Comparison of ENCODE assay signal across 21 cellular contexts in the genomic region with DNA sequence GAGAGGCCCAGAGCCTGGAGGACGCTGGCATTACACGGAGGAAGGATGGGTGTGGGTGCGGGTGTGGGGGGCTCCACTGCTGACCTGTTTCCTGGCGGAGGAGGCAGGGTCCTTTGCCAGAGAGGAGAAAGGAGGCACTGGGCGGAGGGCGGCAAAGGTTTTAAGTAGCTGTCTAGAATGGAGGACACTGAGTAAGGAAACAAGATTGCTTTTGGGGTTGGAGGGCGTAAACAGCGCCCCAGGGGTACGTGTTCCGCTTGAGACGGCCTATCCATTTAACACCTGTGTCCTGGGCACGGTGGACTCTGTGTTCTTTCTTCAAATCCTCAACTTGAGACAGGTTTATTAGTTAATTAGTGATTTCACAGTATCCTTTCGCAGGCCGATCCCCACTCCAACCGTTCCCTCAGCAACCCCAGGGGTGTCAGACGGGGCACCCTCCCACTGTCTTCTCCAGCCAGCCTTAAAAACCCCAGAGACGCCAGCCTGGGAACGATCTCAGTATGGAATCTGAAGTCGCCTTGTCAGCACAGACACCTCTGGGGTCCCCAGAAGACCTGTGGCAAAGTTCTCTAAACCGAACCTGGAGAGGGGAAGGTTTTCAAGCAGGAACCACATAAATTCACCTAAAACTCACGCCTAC.
"Had no signal": no experiment of that assay in that cellular context is flagged by ENCODE, and none has a peak within 500 bp of the region (broad histone marks: within the 10 kb centered on the region; RNA-seq: fewer than 3 reads in every experiment).

No MANE protein-coding gene starts in this region.

- H3K4me1 Mint-ChIP-seq: activated B cell treated with CpG ODN at 0.5 μM for 24 hours, mesothelial cell of epicardium, neural crest cell had no signal

- DNase-seq: activated B cell treated with CpG ODN at 0.5 μM for 24 hours; activated CD4-positive, alpha-beta memory T cell treated with anti-CD3 and anti-CD28 coated beads, Interleukin-2, amount 10 ng/mL, durations not matched to agents 7 days and 5 days; activated CD4-positive, alpha-beta T cell treated with anti-CD3 and anti-CD28 coated beads for 4 hours; activated gamma-delta T cell treated with Interleukin-2 at 50 U/mL for 16 hours; activated naive CD8-positive, alpha-beta T cell treated with anti-CD3 and anti-CD28 coated beads for 36 hours; activated T-cell treated with anti-CD3 and anti-CD28 coated beads, Interleukin-2, amount 50 U/mL, for 72 hours; amniotic stem cell; dermis blood vessel endothelial cell; effector memory CD4-positive, alpha-beta T cell; head of caudate nucleus; kidney; psoas muscle; SK-N-SH; stimulated activated CD4-positive, alpha-beta T cell treated with anti-CD3 and anti-CD28 coated beads, Interleukin-2, amount 100 ng/mL, for 48 hours; T-cell; T-helper 9 cell had no signal

- H3K9ac ChIP-seq: SK-N-SH had no signal

- FAIRE-seq: frontal cortex, kidney had no signal

- H3K27me3 Mint-ChIP-seq: activated B cell treated with CpG ODN at 0.5 μM for 24 hours; activated CD4-positive, alpha-beta memory T cell treated with anti-CD3 and anti-CD28 coated beads, Interleukin-2, amount 10 ng/mL, durations not matched to agents 7 days and 5 days; activated naive CD8-positive, alpha-beta T cell treated with anti-CD3 and anti-CD28 coated beads for 36 hours; T-cell had no signal

- H3K9me3 ChIP-seq: psoas muscle, SK-N-SH, thoracic aorta had no signal

- ATAC-seq: activated T-cell treated with anti-CD3 and anti-CD28 coated beads, Interleukin-2, amount 50 U/mL, for 72 hours had no signal

- H3K9me3 Mint-ChIP-seq: activated B cell treated with CpG ODN at 0.5 μM for 24 hours; activated CD4-positive, alpha-beta memory T cell treated with anti-CD3 and anti-CD28 coated beads, Interleukin-2, amount 10 ng/mL, durations not matched to agents 7 days and 5 days; activated naive CD8-positive, alpha-beta T cell treated with anti-CD3 and anti-CD28 coated beads for 36 hours; activated T-cell treated with anti-CD3 and anti-CD28 coated beads, Interleukin-2, amount 50 U/mL, for 72 hours; mesothelial cell of epicardium; neural crest cell; T-cell had no signal

- H3K4me2 ChIP-seq: SK-N-SH had no signal

- H3K4me3 Mint-ChIP-seq: activated B cell treated with CpG ODN at 0.5 μM for 24 hours; activated CD4-positive, alpha-beta memory T cell treated with anti-CD3 and anti-CD28 coated beads, Interleukin-2, amount 10 ng/mL, durations not matched to agents 7 days and 5 days; activated naive CD8-positive, alpha-beta T cell treated with anti-CD3 and anti-CD28 coated beads for 36 hours; activated T-cell treated with anti-CD3 and anti-CD28 coated beads, Interleukin-2, amount 50 U/mL, for 72 hours; mesothelial cell of epicardium; neural crest cell; T-cell had no signal

- H3K27ac Mint-ChIP-seq: activated B cell treated with CpG ODN at 0.5 μM for 24 hours; activated CD4-positive, alpha-beta memory T cell treated with anti-CD3 and anti-CD28 coated beads, Interleukin-2, amount 10 ng/mL, durations not matched to agents 7 days and 5 days; activated naive CD8-positive, alpha-beta T cell treated with anti-CD3 and anti-CD28 coated beads for 36 hours; mesothelial cell of epicardium had no signal

- H3K4me3 ChIP-seq: lung, psoas muscle, thoracic aorta had no signal

- H3K27ac ChIP-seq: psoas muscle, thoracic aorta had no signal

- H3K36me3 ChIP-seq: thoracic aorta had no signal
